ENCODE assay signal across 1 cellular context in the genomic region with DNA sequence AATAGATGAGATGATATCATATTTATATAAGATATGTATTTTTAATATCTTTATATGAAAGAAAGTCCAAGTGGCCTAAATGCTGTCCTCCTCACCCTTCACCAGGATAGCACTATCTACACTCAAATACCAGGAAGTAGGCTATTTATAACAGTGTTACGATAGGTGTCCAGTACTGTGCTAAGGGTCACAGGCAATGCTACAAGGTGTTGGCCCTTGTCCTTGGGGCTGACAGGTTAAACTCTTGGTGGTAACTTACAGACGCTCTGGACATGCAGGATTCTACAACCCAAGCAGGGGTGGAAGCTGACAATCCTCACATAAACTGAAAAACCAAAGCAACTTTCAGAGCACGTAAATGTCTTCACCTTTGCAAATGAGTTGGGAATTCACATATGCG.
TF ChIP-seq lines count a peak whose summit lies in the region.

No MANE protein-coding gene starts in this region.

TF ChIP-seq in HepG2, 621 proteins besides CTCF, POLR2A, EP300 and RAD21 (continued from another document):
- TF ChIP-seq ZHX1 (CRISPR knock-in tag; IDR thresholded peaks at IDR 0.05; ENCODE audit: low read depth) (no peak), JUN (CRISPR knock-in tag; IDR thresholded peaks at IDR 0.05) (no peak), ZBTB1 (CRISPR knock-in tag; IDR thresholded peaks at IDR 0.05; ENCODE audit: borderline replicate concordance) (no peak)
- TF ChIP-seq, protein P1, sequence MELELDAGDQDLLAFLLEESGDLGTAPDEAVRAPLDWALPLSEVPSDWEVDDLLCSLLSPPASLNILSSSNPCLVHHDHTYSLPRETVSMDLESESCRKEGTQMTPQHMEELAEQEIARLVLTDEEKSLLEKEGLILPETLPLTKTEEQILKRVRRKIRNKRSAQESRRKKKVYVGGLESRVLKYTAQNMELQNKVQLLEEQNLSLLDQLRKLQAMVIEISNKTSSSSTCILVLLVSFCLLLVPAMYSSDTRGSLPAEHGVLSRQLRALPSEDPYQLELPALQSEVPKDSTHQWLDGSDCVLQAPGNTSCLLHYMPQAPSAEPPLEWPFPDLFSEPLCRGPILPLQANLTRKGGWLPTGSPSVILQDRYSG (CRISPR knock-in tag; IDR thresholded peaks at IDR 0.05), result no peak
